ENCODE assay signal across 1 cellular context in the genomic region with DNA sequence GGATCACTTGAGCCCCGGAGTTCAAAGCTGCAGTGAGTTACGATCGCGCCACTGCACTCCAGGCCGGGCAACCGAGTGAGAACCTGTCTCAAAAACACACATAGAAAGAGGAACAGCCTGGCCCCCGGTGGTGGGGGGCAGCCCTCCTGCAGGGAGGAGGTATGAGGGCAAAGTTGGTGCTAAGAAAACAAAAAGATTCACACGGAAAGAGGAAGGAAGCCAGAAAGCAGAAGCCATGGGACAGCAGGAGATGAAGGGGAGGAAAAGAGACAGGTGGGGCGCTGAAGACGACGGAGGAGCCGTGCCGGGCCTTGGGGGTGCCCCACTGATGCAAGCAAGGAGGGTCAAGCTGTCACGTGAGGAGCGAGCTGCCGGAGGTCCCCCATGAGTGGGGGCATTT.
TF ChIP-seq lines count a peak whose summit lies in the region.

No MANE protein-coding gene starts in this region.

TF ChIP-seq in K562, 482 proteins besides CTCF, POLR2A, EP300 and RAD21:
- TF ChIP-seq, protein P1, sequence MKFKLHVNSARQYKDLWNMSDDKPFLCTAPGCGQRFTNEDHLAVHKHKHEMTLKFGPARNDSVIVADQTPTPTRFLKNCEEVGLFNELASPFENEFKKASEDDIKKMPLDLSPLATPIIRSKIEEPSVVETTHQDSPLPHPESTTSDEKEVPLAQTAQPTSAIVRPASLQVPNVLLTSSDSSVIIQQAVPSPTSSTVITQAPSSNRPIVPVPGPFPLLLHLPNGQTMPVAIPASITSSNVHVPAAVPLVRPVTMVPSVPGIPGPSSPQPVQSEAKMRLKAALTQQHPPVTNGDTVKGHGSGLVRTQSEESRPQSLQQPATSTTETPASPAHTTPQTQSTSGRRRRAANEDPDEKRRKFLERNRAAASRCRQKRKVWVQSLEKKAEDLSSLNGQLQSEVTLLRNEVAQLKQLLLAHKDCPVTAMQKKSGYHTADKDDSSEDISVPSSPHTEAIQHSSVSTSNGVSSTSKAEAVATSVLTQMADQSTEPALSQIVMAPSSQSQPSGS (CRISPR knock-in tag; IDR thresholded peaks at IDR 0.05) = no peak
- TF ChIP-seq KLF6 (CRISPR knock-in tag; IDR thresholded peaks at IDR 0.05; ENCODE audit: borderline replicate concordance) (no peak), HMG20A (CRISPR knock-in tag; conservative IDR thresholded peaks at IDR 0.05) (no peak), SMARCB1 (IDR thresholded peaks at IDR 0.05; ENCODE audit: insufficient read length, low read depth) (no peak), ZNF77 (CRISPR knock-in tag; IDR thresholded peaks at IDR 0.05) (no peak), CHCHD3 (CRISPR knock-in tag; IDR thresholded peaks at IDR 0.05) (no peak), SPI1 (IDR thresholded peaks at IDR 0.05; ENCODE audit: borderline replicate concordance, low read depth, low read length) (peak; percentile 4; the same call in 1 of the 2 replicates), ZNF12 (CRISPR knock-in tag; IDR thresholded peaks at IDR 0.05) (peak; percentile 93), ZNF253 (CRISPR knock-in tag; conservative IDR thresholded peaks at IDR 0.05) (no peak), LEF1 (IDR thresholded peaks at IDR 0.05) (no peak)
- TF ChIP-seq, protein P2, sequence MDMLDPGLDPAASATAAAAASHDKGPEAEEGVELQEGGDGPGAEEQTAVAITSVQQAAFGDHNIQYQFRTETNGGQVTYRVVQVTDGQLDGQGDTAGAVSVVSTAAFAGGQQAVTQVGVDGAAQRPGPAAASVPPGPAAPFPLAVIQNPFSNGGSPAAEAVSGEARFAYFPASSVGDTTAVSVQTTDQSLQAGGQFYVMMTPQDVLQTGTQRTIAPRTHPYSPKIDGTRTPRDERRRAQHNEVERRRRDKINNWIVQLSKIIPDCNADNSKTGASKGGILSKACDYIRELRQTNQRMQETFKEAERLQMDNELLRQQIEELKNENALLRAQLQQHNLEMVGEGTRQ (CRISPR knock-in tag; IDR thresholded peaks at IDR 0.05) = no peak
